ENCODE assay signal across 19 cellular contexts in the genomic region with DNA sequence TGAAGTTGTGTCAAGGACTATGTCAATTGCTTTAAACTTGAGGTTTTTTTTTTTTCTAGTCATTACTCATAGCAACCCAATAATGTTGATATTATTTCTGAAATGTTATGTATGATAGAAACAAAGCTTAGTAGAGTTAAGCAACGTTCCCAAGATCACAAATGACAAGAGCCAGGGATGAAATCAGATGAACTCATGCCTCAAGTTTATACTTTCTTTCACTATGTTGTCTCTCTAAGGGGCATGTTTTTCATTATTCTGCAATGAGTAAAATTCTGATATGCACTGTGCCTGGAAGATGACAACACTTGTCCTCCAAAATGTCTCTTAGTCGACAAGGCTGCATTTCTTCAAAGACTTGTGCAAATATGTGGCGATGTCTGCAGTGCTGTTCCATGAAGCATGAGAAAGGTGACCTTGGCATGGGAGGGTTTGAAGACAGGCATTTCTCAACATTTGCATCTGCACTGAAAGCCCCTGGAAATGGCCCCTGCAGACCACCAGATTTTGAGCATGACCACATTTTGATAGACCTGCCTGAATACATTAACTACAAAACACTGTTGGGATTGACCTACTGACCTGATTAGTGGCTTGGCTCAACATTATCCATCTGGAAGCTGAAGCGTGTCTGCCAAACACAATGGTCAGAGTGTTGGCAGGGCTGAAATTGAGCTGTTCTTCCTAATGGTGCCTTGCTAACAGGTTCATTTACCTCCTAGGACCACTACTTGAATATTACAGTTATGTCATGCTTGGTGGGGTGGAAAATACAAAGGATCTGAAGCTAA.
DNase-seq lines count a peak whose midpoint lies in the region; ATAC-seq and TF ChIP-seq lines count a peak whose summit lies in the region.
"Had no signal": no experiment of that assay in that cellular context is flagged by ENCODE, and none has a peak within 500 bp of the region (broad histone marks: within the 10 kb centered on the region; RNA-seq: fewer than 3 reads in every experiment).

No MANE protein-coding gene starts in this region.

- H3K79me2 ChIP-seq in GM23248 (ENCODE audit: insufficient read depth), result no peaks in the 10 kb centered on the region

- H3K27me3 ChIP-seq in GM23248 (replicated peaks; ENCODE audit: insufficient read depth) (no peaks in the 10 kb centered on the region), psoas muscle (ENCODE audit: insufficient read depth in 3 of 3, low read length in 2 of 3) (no peaks in the 10 kb centered on the region)
- H3K27me3 ChIP-seq: esophagus squamous epithelium, heart left ventricle, SJCRH30 had no signal

- DNase-seq in GM23248 (peak; percentile 51), fibroblast of peridontal ligament (ENCODE audit: extremely low read depth) (peak; percentile 71), retina (peak; percentile 59), psoas muscle (no peak), NCI-H526 (lab: John Stamatoyannopoulos, UW) (no peak)
- DNase-seq: activated CD4-positive, alpha-beta memory T cell treated with anti-CD3 and anti-CD28 coated beads, Interleukin-2, amount 10 ng/mL, durations not matched to agents 7 days and 5 days; activated naive CD4-positive, alpha-beta T cell treated with Interleukin-2 at 50 U/mL for 16 hours; esophagus squamous epithelium; heart left ventricle; NCI-H69; right cardiac atrium; SJCRH30; stimulated activated CD4-positive, alpha-beta T cell treated with anti-CD3 and anti-CD28 coated beads, Interleukin-15, amount 100 ng/mL, for 24 hours had no signal

- no peak overlapping the region for H3K9ac ChIP-seq in GM23248

- no peaks in the 10 kb centered on the region for H3K36me3 ChIP-seq in GM23248 (ENCODE audit: low read depth)
- no peaks in the 10 kb centered on the region for H3K36me3 ChIP-seq in psoas muscle (ENCODE audit: insufficient read depth in 1 of 2, low read depth in 1 of 2)
- H3K36me3 ChIP-seq: esophagus squamous epithelium, heart left ventricle, SJCRH30 had no signal

- WGBS in GM23248 (ENCODE audit: low coverage in 1 of 2, low lambda C conversion rate in 2 of 2, missing lambda C conversion rate in 2 of 2), 2 experiments, result 50 to 56% methylated on average over 4 of the region's 4 CpGs
- WGBS in psoas muscle, 3 donors, result 39 to 65% (median 44%) methylated on average over 4 of the region's 4 CpGs

- in situ Hi-C loops in GM23248 (cut with MboI), result no loop called here

- H4K20me1 ChIP-seq in GM23248 (ENCODE audit: insufficient read depth), result no peaks in the 10 kb centered on the region

- intact Hi-C loops in psoas muscle (cut with DNase I), result loop anchor here in 1 of 2 donors (10.0 kb wide), 1 partner anchor 380 kb away; no protein-coding TSS in a partner anchor

- H3K27ac ChIP-seq in GM23248, result peak overlapping the region; percentile 26
- H3K27ac ChIP-seq in psoas muscle, result no peak overlapping the region
- H3K27ac ChIP-seq: esophagus squamous epithelium, heart left ventricle, SJCRH30 had no signal

- H2AFZ ChIP-seq in GM23248, result no peak overlapping the region

- H3K4me3 ChIP-seq in GM23248 (no peak overlapping the region), psoas muscle (no peak overlapping the region)
- H3K4me3 ChIP-seq: esophagus squamous epithelium, heart left ventricle, lung, SJCRH30 had no signal

- no peaks in the 10 kb centered on the region for H3K9me2 ChIP-seq in GM23248 (ENCODE audit: insufficient read depth)

- peaks cover 27% of the 10 kb centered on the region for H3F3A ChIP-seq in GM23248 (ENCODE audit: insufficient read depth)

- peak overlapping the region; percentile 17 for H3K4me2 ChIP-seq in GM23248 (ENCODE audit: unreplicated experiment)

- no peaks in the 10 kb centered on the region for H3K9me3 ChIP-seq in GM23248 (ENCODE audit: low read depth)
- H3K9me3 ChIP-seq in psoas muscle, result no peaks in the 10 kb centered on the region
- H3K9me3 ChIP-seq: esophagus squamous epithelium, heart left ventricle, SJCRH30 had no signal

- peak; percentile 54 for ATAC-seq in SK-N-SH treated with all-trans-retinoic acid at 6 μM for 48 hours
- no peak for ATAC-seq in GM21576 (IDR thresholded peaks at IDR 0.05; ENCODE audit: unreplicated experiment)
- no peak for ATAC-seq in psoas muscle
- ATAC-seq in HG03520 (IDR thresholded peaks at IDR 0.05; ENCODE audit: unreplicated experiment), result no peak
- ATAC-seq: PC-3, right cardiac atrium, WTC11 had no signal

- TF ChIP-seq CTCF in psoas muscle (IDR thresholded peaks at IDR 0.05), result no peak

- peaks cover 38% of the 10 kb centered on the region for H3K4me1 ChIP-seq in GM23248 (ENCODE audit: insufficient read depth)
- no peaks in the 10 kb centered on the region for H3K4me1 ChIP-seq in psoas muscle
- H3K4me1 ChIP-seq: esophagus squamous epithelium, heart left ventricle had no signal

TF ChIP-seq in SK-N-SH treated with all-trans-retinoic acid at 6 μM for 48 hours, 23 proteins besides CTCF, POLR2A, EP300 and RAD21:
- no peak for TF ChIP-seq ARNTL (CRISPR knock-in tag; IDR thresholded peaks at IDR 0.05; ENCODE audit: borderline replicate concordance, low read depth)
- peak; percentile 39; the same call in 1 of the 2 replicates for TF ChIP-seq ISL1 (CRISPR knock-in tag; IDR thresholded peaks at IDR 0.05)

Comparison
In these comparisons a context has a peak if more than half of its experiments do, and no peak if none do; other contexts are left out.
1. DNase-seq: peak in GM23248 (single experiment), fibroblast of peridontal ligament (single experiment) and retina (single experiment); none in psoas muscle (0 of 2) and NCI-H526 (0 of 2).